ENCODE assay signal across 11 cellular contexts in the genomic region with DNA sequence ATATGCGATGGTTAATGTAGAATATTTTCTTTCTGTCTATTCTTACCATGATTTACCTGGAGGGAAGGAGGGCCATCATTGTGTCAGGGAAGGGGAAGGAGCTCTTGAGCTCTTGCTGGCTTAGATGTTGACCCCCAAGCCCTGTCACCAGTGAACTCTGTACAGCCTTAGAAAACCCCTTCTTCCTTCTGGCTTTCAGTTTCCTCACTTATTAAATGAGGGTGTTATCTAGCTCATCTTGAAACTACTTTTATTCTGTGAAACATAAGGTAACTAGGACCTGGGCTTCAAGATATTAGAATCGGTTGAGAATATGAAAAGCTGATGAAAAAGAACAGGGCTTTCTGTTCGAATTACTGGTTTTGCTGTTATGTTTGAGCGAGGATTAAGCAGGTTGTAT. TPM values are rescaled to one million over a fixed set of nuclear protein-coding genes. Genes with fewer than 3 reads are reported as not detected.
A peak's percentile ranks its signal among the peaks of the same experiment; 100 is the strongest.
DNase-seq lines count a peak whose midpoint lies in the region; ATAC-seq and TF ChIP-seq lines count a peak whose summit lies in the region.
"Had no signal": no experiment of that assay in that cellular context is flagged by ENCODE, and none has a peak within 500 bp of the region (broad histone marks: within the 10 kb centered on the region; RNA-seq: fewer than 3 reads in every experiment).

No MANE protein-coding gene starts in this region.

- peaks cover 0 to 51% (median 46%) of the 10 kb centered on the region in 5 donors for H3K4me1 ChIP-seq in subcutaneous abdominal adipose tissue (ENCODE audit: control insufficient read depth in 5 of 5, insufficient read depth in 5 of 5, low read length in 5 of 5)

- no peak overlapping the region for H3K27ac Mint-ChIP-seq in activated CD8-positive, alpha-beta T cell treated with anti-CD3 and anti-CD28 coated beads for 36 hours
- H3K27ac Mint-ChIP-seq in activated CD8-positive, alpha-beta T cell treated with anti-CD3 and anti-CD28 coated beads, Interleukin-2, amount 10 ng/mL, durations not matched to agents 7 days and 5 days = no peak overlapping the region
- H3K27ac Mint-ChIP-seq in HFFc6 = peak overlapping the region; percentile 88

- H3K4me3 ChIP-seq in subcutaneous abdominal adipose tissue (ENCODE audit: low read depth in 1 of 5, low read length in 5 of 5) = no peak overlapping the region
- H3K4me3 ChIP-seq: K562, ovary had no signal

- no peak for TF ChIP-seq CTCF in activated CD8-positive, alpha-beta T cell treated with anti-CD3 and anti-CD28 coated beads for 36 hours (IDR thresholded peaks at IDR 0.05)
- no peak for TF ChIP-seq CTCF in HFFc6 (IDR thresholded peaks at IDR 0.05)

- H3K9ac ChIP-seq in subcutaneous abdominal adipose tissue (ENCODE audit: low read length in 5 of 5) = no peak overlapping the region

- H3K27ac ChIP-seq in subcutaneous abdominal adipose tissue (ENCODE audit: low read depth, low read length) (peak overlapping the region; percentile 33), substantia nigra (ENCODE audit: low read depth, low read length, poor library complexity, severe bottlenecking) (no peak overlapping the region)
- H3K27ac ChIP-seq: ovary had no signal

- intact Hi-C loops in activated CD8-positive, alpha-beta T cell treated with anti-CD3 and anti-CD28 coated beads for 36 hours (cut with micrococcal nuclease) = no loop called here

- POLR2A ChIA-PET in activated CD8-positive, alpha-beta T cell treated with anti-CD3 and anti-CD28 coated beads for 36 hours (lab: Charles Lee) = no interaction called here
- POLR2A ChIA-PET in activated CD8-positive, alpha-beta T cell treated with anti-CD3 and anti-CD28 coated beads, Interleukin-2, amount 10 ng/mL, durations not matched to agents 7 days and 5 days (lab: Charles Lee) = no interaction called here

- no peaks in the 10 kb centered on the region for H3K27me3 Mint-ChIP-seq in activated CD8-positive, alpha-beta T cell treated with anti-CD3 and anti-CD28 coated beads for 36 hours
- H3K27me3 Mint-ChIP-seq in activated CD8-positive, alpha-beta T cell treated with anti-CD3 and anti-CD28 coated beads, Interleukin-2, amount 10 ng/mL, durations not matched to agents 7 days and 5 days (ENCODE audit: low read depth) = no peaks in the 10 kb centered on the region
- H3K27me3 Mint-ChIP-seq in HFFc6 (ENCODE audit: insufficient read depth) = no peaks in the 10 kb centered on the region; the same call in 1 of the 2 replicates

- H3K4me1 Mint-ChIP-seq in activated CD8-positive, alpha-beta T cell treated with anti-CD3 and anti-CD28 coated beads for 36 hours (ENCODE audit: low read depth) = peaks cover 11% of the 10 kb centered on the region
- peaks cover 3% of the 10 kb centered on the region for H3K4me1 Mint-ChIP-seq in activated CD8-positive, alpha-beta T cell treated with anti-CD3 and anti-CD28 coated beads, Interleukin-2, amount 10 ng/mL, durations not matched to agents 7 days and 5 days (ENCODE audit: low read depth)
- peaks cover 52% of the 10 kb centered on the region for H3K4me1 Mint-ChIP-seq in HFFc6 (ENCODE audit: low read depth)

- no peaks in the 10 kb centered on the region for H3K27me3 ChIP-seq in subcutaneous abdominal adipose tissue (ENCODE audit: control insufficient read depth in 5 of 5, insufficient read depth in 4 of 5, low read length in 5 of 5)
- H3K27me3 ChIP-seq: ovary had no signal

- no peaks in the 10 kb centered on the region for H3K9me3 Mint-ChIP-seq in activated CD8-positive, alpha-beta T cell treated with anti-CD3 and anti-CD28 coated beads for 36 hours
- H3K9me3 Mint-ChIP-seq in activated CD8-positive, alpha-beta T cell treated with anti-CD3 and anti-CD28 coated beads, Interleukin-2, amount 10 ng/mL, durations not matched to agents 7 days and 5 days (ENCODE audit: insufficient read depth) = no peaks in the 10 kb centered on the region
- no peaks in the 10 kb centered on the region for H3K9me3 Mint-ChIP-seq in HFFc6

- H3K9me3 ChIP-seq in subcutaneous abdominal adipose tissue (ENCODE audit: control insufficient read depth in 5 of 5, low read length in 5 of 5) = no peaks in the 10 kb centered on the region
- H3K9me3 ChIP-seq: ovary had no signal

- no peak overlapping the region for H3K4me3 Mint-ChIP-seq in activated CD8-positive, alpha-beta T cell treated with anti-CD3 and anti-CD28 coated beads for 36 hours
- no peak overlapping the region for H3K4me3 Mint-ChIP-seq in activated CD8-positive, alpha-beta T cell treated with anti-CD3 and anti-CD28 coated beads, Interleukin-2, amount 10 ng/mL, durations not matched to agents 7 days and 5 days
- H3K4me3 Mint-ChIP-seq in HFFc6 = no peak overlapping the region; the same call in 1 of the 2 replicates

- no peak for DNase-seq in activated CD8-positive, alpha-beta T cell treated with anti-CD3 and anti-CD28 coated beads for 36 hours
- no peak for DNase-seq in activated CD8-positive, alpha-beta T cell treated with anti-CD3 and anti-CD28 coated beads, Interleukin-2, amount 10 ng/mL, durations not matched to agents 7 days and 5 days
- DNase-seq in HFFc6 (no peak), substantia nigra (lab: John Stamatoyannopoulos, UW) (no peak), germinal center (ENCODE audit: low spot score) (no peak), OCI-M1 (lab: John Stamatoyannopoulos, UW) (no peak)
- DNase-seq: GF-D8, ovary had no signal

- H3K36me3 Mint-ChIP-seq in activated CD8-positive, alpha-beta T cell treated with anti-CD3 and anti-CD28 coated beads for 36 hours (ENCODE audit: low read depth) = no peaks in the 10 kb centered on the region
- no peaks in the 10 kb centered on the region for H3K36me3 Mint-ChIP-seq in activated CD8-positive, alpha-beta T cell treated with anti-CD3 and anti-CD28 coated beads, Interleukin-2, amount 10 ng/mL, durations not matched to agents 7 days and 5 days (ENCODE audit: low read depth)
- H3K36me3 Mint-ChIP-seq in HFFc6 (ENCODE audit: low read depth) = peaks cover 26% of the 10 kb centered on the region

- H3K36me3 ChIP-seq in subcutaneous abdominal adipose tissue (ENCODE audit: control insufficient read depth in 5 of 5, insufficient read depth in 5 of 5, low read length in 5 of 5) = peaks cover 18 to 34% (median 24%) of the 10 kb centered on the region in 5 donors
- H3K36me3 ChIP-seq: ovary had no signal

- peak; percentile 39 for ATAC-seq in activated CD8-positive, alpha-beta T cell treated with anti-CD3 and anti-CD28 coated beads for 36 hours
- no peak for ATAC-seq in activated CD8-positive, alpha-beta T cell treated with anti-CD3 and anti-CD28 coated beads, Interleukin-2, amount 10 ng/mL, durations not matched to agents 7 days and 5 days
- peak; percentile 62 for ATAC-seq in HG03439 (IDR thresholded peaks at IDR 0.05; ENCODE audit: unreplicated experiment)
- ATAC-seq: K562 had no signal

- CTCF ChIA-PET in activated CD8-positive, alpha-beta T cell treated with anti-CD3 and anti-CD28 coated beads for 36 hours (lab: Charles Lee) = no interaction called here
- CTCF ChIA-PET in activated CD8-positive, alpha-beta T cell treated with anti-CD3 and anti-CD28 coated beads, Interleukin-2, amount 10 ng/mL, durations not matched to agents 7 days and 5 days (lab: Charles Lee) = no interaction called here

RNA-seq across cellular contexts. Expression of a gene that starts 25.1 kb away (rescaled TPM):
- not detected for total RNA-seq in activated CD8-positive, alpha-beta T cell treated with anti-CD3 and anti-CD28 coated beads for 36 hours
- total RNA-seq in activated CD8-positive, alpha-beta T cell treated with anti-CD3 and anti-CD28 coated beads, Interleukin-2, amount 10 ng/mL, durations not matched to agents 7 days and 5 days = not detected
- 1 to 10 TPM in 3 of 6 experiments, under 1 TPM in 3; 0.73 to 1.8 (median 1.0) TPM for total RNA-seq in HFFc6 (2021; fragmentation: NEBNext Ultra II Directional; extraction: Animal tissue kit (Norgen Biotek cat#: 25700))
- total RNA-seq: K562 had no signal

RNA-seq across cellular contexts. Expression of a gene that starts 26.2 kb away (rescaled TPM):
- total RNA-seq in activated CD8-positive, alpha-beta T cell treated with anti-CD3 and anti-CD28 coated beads for 36 hours = 1 to 10 TPM; 7.3 to 7.6 TPM
- total RNA-seq in activated CD8-positive, alpha-beta T cell treated with anti-CD3 and anti-CD28 coated beads, Interleukin-2, amount 10 ng/mL, durations not matched to agents 7 days and 5 days = 1 to 10 TPM; 7.6 to 9.3 TPM
- total RNA-seq in HFFc6 (2021; fragmentation: NEBNext Ultra II Directional; extraction: Animal tissue kit (Norgen Biotek cat#: 25700)) = 100 to 1,000 TPM in 5 of 6 experiments, 10 to 100 TPM in 1; 94.1 to 129 (median 121) TPM

Comparison
In these comparisons a context has a peak if more than half of its experiments do, and no peak if none do; other contexts are left out.
1. RNA of a gene that starts 26.2 kb away (total RNA-seq): 94.1 to 129 TPM in HFFc6; 7.6 to 9.3 TPM in activated CD8-positive, alpha-beta T cell treated with anti-CD3 and anti-CD28 coated beads, Interleukin-2, amount 10 ng/mL, durations not matched to agents 7 days and 5 days and 7.3 to 7.6 TPM in activated CD8-positive, alpha-beta T cell treated with anti-CD3 and anti-CD28 coated beads for 36 hours; every median in the first group is over 4 times any median in the second.